In genomic region chr13:73058741-73059459, GRCh38 we compare ENCODE assay signal across 8 cellular contexts. TPM values are rescaled to one million over a fixed set of nuclear protein-coding genes. Genes with fewer than 3 reads are reported as not detected.
DNase-seq lines count a peak whose midpoint lies in the region; ATAC-seq lines count a peak whose summit lies in the region.

KLF5 (plus strand) TSS chr13:73059005; CDS start chr13:73059328, 323 bp downstream.

- H3K4me1 Mint-ChIP-seq in CD4-positive, CD25-positive, alpha-beta regulatory T cell, result peaks cover 7 to 23% (median 17%) of the 10 kb centered on the region in 4 donors
- H3K4me1 Mint-ChIP-seq in activated CD4-positive, alpha-beta memory T cell treated with anti-CD3 and anti-CD28 coated beads, Interleukin-2, amount 10 ng/mL, durations not matched to agents 7 days and 5 days, result peaks cover 21% of the 10 kb centered on the region

- H3K36me3 Mint-ChIP-seq in CD4-positive, CD25-positive, alpha-beta regulatory T cell, result peaks cover 5% of the 10 kb centered on the region
- H3K36me3 Mint-ChIP-seq in activated CD4-positive, alpha-beta memory T cell treated with anti-CD3 and anti-CD28 coated beads, Interleukin-2, amount 10 ng/mL, durations not matched to agents 7 days and 5 days (ENCODE audit: low read depth), result peaks cover 2% of the 10 kb centered on the region

- H3K27ac Mint-ChIP-seq in CD4-positive, CD25-positive, alpha-beta regulatory T cell, result peak within 1 kb of the TSS; percentile 32 to 91 (median 56)
- H3K27ac Mint-ChIP-seq in activated CD4-positive, alpha-beta memory T cell treated with anti-CD3 and anti-CD28 coated beads, Interleukin-2, amount 10 ng/mL, durations not matched to agents 7 days and 5 days, result peak within 1 kb of the TSS; percentile 67

- WGBS in ectodermal cell, 2 experiments, result 0 to 1% methylated on average over 93 of the region's 93 CpGs

- no peaks in the 10 kb centered on the region for H3K9me3 ChIP-seq in CD4-positive, CD25-positive, alpha-beta regulatory T cell (ENCODE audit: control insufficient read depth in 2 of 2, low read length in 2 of 2)
- no peaks in the 10 kb centered on the region for H3K9me3 ChIP-seq in ectodermal cell (ENCODE audit: control insufficient read depth, low read length)

- peak; percentile 83 to 96 (median 86) for DNase-seq in CD4-positive, CD25-positive, alpha-beta regulatory T cell
- peak; percentile 96 for DNase-seq in NCI-H748 treated with DMSO at 0.1 percent for 48 hours (lab: John Stamatoyannopoulos, UW)
- DNase-seq in activated CD4-positive, alpha-beta memory T cell treated with anti-CD3 and anti-CD28 coated beads, Interleukin-2, amount 10 ng/mL, durations not matched to agents 7 days and 5 days, result peak; percentile 97
- peak; percentile 91 to 96 for DNase-seq in lung microvascular endothelial cell (ENCODE audit: low read depth in 2 of 2)
- peak; percentile 91 to 94 (median 92) for DNase-seq in stimulated activated CD4-positive, alpha-beta T cell treated with anti-CD3 and anti-CD28 coated beads, TNF-alpha, amount 100 ng/mL, for 4 hours (ENCODE audit: low read depth in 3 of 3)

- POLR2A ChIA-PET in activated CD4-positive, alpha-beta memory T cell treated with anti-CD3 and anti-CD28 coated beads, Interleukin-2, amount 10 ng/mL, durations not matched to agents 7 days and 5 days (lab: Charles Lee), result interaction anchor here (0.7 to 1.7 kb wide), 7 partner anchors 10 to 644 kb away, joined by 3 to 7 read pairs (median 3); no protein-coding TSS in a partner anchor

- no peak within 1 kb of the TSS for H3K27ac ChIP-seq in CD4-positive, CD25-positive, alpha-beta regulatory T cell (ENCODE audit: insufficient read depth, low read length, poor library complexity, severe bottlenecking)
- H3K27ac ChIP-seq in ectodermal cell (ENCODE audit: insufficient read depth, low read depth, low read length, poor library complexity, severe bottlenecking), result no peak within 1 kb of the TSS

- H3K4me3 ChIP-seq in CD4-positive, CD25-positive, alpha-beta regulatory T cell (ENCODE audit: low read depth, low read length), result peak within 1 kb of the TSS; percentile 46
- H3K4me3 ChIP-seq in ectodermal cell (ENCODE audit: insufficient read depth, low read depth, low read length), result peak within 1 kb of the TSS; percentile 58

- H3K4me1 ChIP-seq in CD4-positive, CD25-positive, alpha-beta regulatory T cell (ENCODE audit: control insufficient read depth, insufficient read depth, low read length, poor library complexity, severe bottlenecking), result peaks cover 14% of the 10 kb centered on the region
- no peaks in the 10 kb centered on the region for H3K4me1 ChIP-seq in ectodermal cell (ENCODE audit: control insufficient read depth, insufficient read depth, low read length)

- peaks cover 32% of the 10 kb centered on the region for H3K27me3 ChIP-seq in CD4-positive, CD25-positive, alpha-beta regulatory T cell (ENCODE audit: control insufficient read depth, insufficient read depth, low read length)
- peaks cover 72% of the 10 kb centered on the region for H3K27me3 ChIP-seq in ectodermal cell (ENCODE audit: control insufficient read depth, insufficient read depth, low read length, poor library complexity, severe bottlenecking)

- peaks cover 70% of the 10 kb centered on the region for H3K27me3 Mint-ChIP-seq in CD4-positive, CD25-positive, alpha-beta regulatory T cell
- H3K27me3 Mint-ChIP-seq in activated CD4-positive, alpha-beta memory T cell treated with anti-CD3 and anti-CD28 coated beads, Interleukin-2, amount 10 ng/mL, durations not matched to agents 7 days and 5 days, result peaks cover 44% of the 10 kb centered on the region

- CTCF ChIA-PET in activated CD4-positive, alpha-beta memory T cell treated with anti-CD3 and anti-CD28 coated beads, Interleukin-2, amount 10 ng/mL, durations not matched to agents 7 days and 5 days (lab: Charles Lee), result interaction anchor here (0.6 to 1.8 kb wide), 9 partner anchors 11 to 659 kb away, joined by 3 to 6 read pairs (median 3); no protein-coding TSS in a partner anchor

- H3K36me3 ChIP-seq in CD4-positive, CD25-positive, alpha-beta regulatory T cell (ENCODE audit: control insufficient read depth, insufficient read depth, low read length), result no peaks in the 10 kb centered on the region
- no peaks in the 10 kb centered on the region for H3K36me3 ChIP-seq in ectodermal cell (ENCODE audit: control insufficient read depth, insufficient read depth, low read length)

- ATAC-seq in CD4-positive, CD25-positive, alpha-beta regulatory T cell (ENCODE audit: low read depth in 2 of 2), result peak; percentile 97
- ATAC-seq in GM19395 (IDR thresholded peaks at IDR 0.05; ENCODE audit: unreplicated experiment) (peak; percentile 95), HG03521 (IDR thresholded peaks at IDR 0.05; ENCODE audit: unreplicated experiment) (peak; percentile 98)

- H3K9me3 Mint-ChIP-seq in CD4-positive, CD25-positive, alpha-beta regulatory T cell, result peaks cover 0 to 2% (median 0%) of the 10 kb centered on the region in 7 donors
- H3K9me3 Mint-ChIP-seq in activated CD4-positive, alpha-beta memory T cell treated with anti-CD3 and anti-CD28 coated beads, Interleukin-2, amount 10 ng/mL, durations not matched to agents 7 days and 5 days, result no peaks in the 10 kb centered on the region

- H3K4me3 Mint-ChIP-seq in CD4-positive, CD25-positive, alpha-beta regulatory T cell, result peak within 1 kb of the TSS; percentile 84 to 94 (median 92)
- H3K4me3 Mint-ChIP-seq in activated CD4-positive, alpha-beta memory T cell treated with anti-CD3 and anti-CD28 coated beads, Interleukin-2, amount 10 ng/mL, durations not matched to agents 7 days and 5 days, result peak within 1 kb of the TSS; percentile 79

RNA-seq across cellular contexts. Expression of gene KLF5, which starts in this region (rescaled TPM):
- total RNA-seq in CD4-positive, CD25-positive, alpha-beta regulatory T cell, result 3.5 TPM
- under 1 TPM in 3 of 4 donors, not detected in 1; 0.30 to 0.61 (median 0.44) TPM for polyA plus RNA-seq in CD4-positive, CD25-positive, alpha-beta regulatory T cell
- total RNA-seq in activated CD4-positive, alpha-beta memory T cell treated with anti-CD3 and anti-CD28 coated beads, Interleukin-2, amount 10 ng/mL, durations not matched to agents 7 days and 5 days, result 1 to 10 TPM; 1.6 to 2.3 TPM
- polyA plus RNA-seq in ectodermal cell (2013, experiment 1 of 4), result 0.54 TPM
- 0.98 TPM for polyA plus RNA-seq in ectodermal cell (2013, experiment 2 of 4)
- polyA plus RNA-seq in ectodermal cell (2013, experiment 3 of 4), result 0.53 TPM
- 0.93 TPM for polyA plus RNA-seq in ectodermal cell (2013, experiment 4 of 4)
- total RNA-seq in lung microvascular endothelial cell, result 0.44 and 1.8 TPM in 2 replicates
